Comparison of ENCODE assay signal across 20 cellular contexts in genomic region chr6:147192278-147192911, GRCh38.
"Had no signal": no experiment of that assay in that cellular context is flagged by ENCODE, and none has a peak within 500 bp of the region (broad histone marks: within the 10 kb centered on the region; RNA-seq: fewer than 3 reads in every experiment).

No MANE protein-coding gene starts in this region.

- H3K27me3 ChIP-seq: tibial artery, vagina had no signal

- H3K27ac Mint-ChIP-seq: activated naive CD8-positive, alpha-beta T cell treated with anti-CD3 and anti-CD28 coated beads, Interleukin-2, amount 10 ng/mL, durations not matched to agents 7 days and 5 days; effector memory CD8-positive, alpha-beta T cell; immature natural killer cell; mesothelial cell of epicardium; stimulated activated memory B cell treated with anti-CD40 and anti-IgM and Interleukin-4, amounts not matched to agents 10 μg/mL and 1 μg/mL and 100 μg/mL, for 72 hours had no signal

- H3K4me3 ChIP-seq: lower lobe of right lung, tibial artery, vagina had no signal

- H3K4me1 ChIP-seq: lower lobe of right lung, tibial artery, vagina had no signal

- H3K9me3 ChIP-seq: lower lobe of right lung, tibial artery, vagina had no signal

- H3K27me3 Mint-ChIP-seq: effector memory CD8-positive, alpha-beta T cell; stimulated activated memory B cell treated with anti-CD40 and anti-IgM and Interleukin-4, amounts not matched to agents 10 μg/mL and 1 μg/mL and 100 μg/mL, for 72 hours had no signal

- H3K4me3 Mint-ChIP-seq: activated naive CD8-positive, alpha-beta T cell treated with anti-CD3 and anti-CD28 coated beads, Interleukin-2, amount 10 ng/mL, durations not matched to agents 7 days and 5 days; effector memory CD8-positive, alpha-beta T cell; immature natural killer cell; mesothelial cell of epicardium; neural crest cell; stimulated activated memory B cell treated with anti-CD40 and anti-IgM and Interleukin-4, amounts not matched to agents 10 μg/mL and 1 μg/mL and 100 μg/mL, for 72 hours had no signal

- H3K36me3 ChIP-seq: lower lobe of right lung, tibial artery, vagina had no signal

- H3K27ac ChIP-seq: epithelial cell of prostate, lower lobe of right lung, parathyroid adenoma, tibial artery, vagina had no signal

- H3K36me3 Mint-ChIP-seq: activated naive CD8-positive, alpha-beta T cell treated with anti-CD3 and anti-CD28 coated beads, Interleukin-2, amount 10 ng/mL, durations not matched to agents 7 days and 5 days; immature natural killer cell; mesothelial cell of epicardium; stimulated activated memory B cell treated with anti-CD40 and anti-IgM and Interleukin-4, amounts not matched to agents 10 μg/mL and 1 μg/mL and 100 μg/mL, for 72 hours had no signal

- H3K9me3 Mint-ChIP-seq: activated naive CD8-positive, alpha-beta T cell treated with anti-CD3 and anti-CD28 coated beads, Interleukin-2, amount 10 ng/mL, durations not matched to agents 7 days and 5 days; effector memory CD8-positive, alpha-beta T cell; immature natural killer cell; mesothelial cell of epicardium; neural crest cell; stimulated activated memory B cell treated with anti-CD40 and anti-IgM and Interleukin-4, amounts not matched to agents 10 μg/mL and 1 μg/mL and 100 μg/mL, for 72 hours had no signal

- ATAC-seq: effector memory CD8-positive, alpha-beta T cell; lower lobe of right lung; stimulated activated memory B cell treated with anti-CD40 and anti-IgM and Interleukin-4, amounts not matched to agents 10 μg/mL and 1 μg/mL and 100 μg/mL, for 72 hours had no signal

- DNase-seq: activated CD4-positive, alpha-beta T cell treated with anti-CD3 and anti-CD28 coated beads for 1 hour; activated CD4-positive, alpha-beta T cell treated with anti-CD3 and anti-CD28 coated beads, Interleukin-2, amount 50 U/mL, for 4 hours; activated naive CD4-positive, alpha-beta T cell; activated naive CD8-positive, alpha-beta T cell treated with anti-CD3 and anti-CD28 coated beads, Interleukin-2, amount 10 ng/mL, durations not matched to agents 7 days and 5 days; activated T-cell treated with anti-CD3 and anti-CD28 coated beads for 4 hours; anterior cingulate cortex; dermis blood vessel endothelial cell; effector memory CD8-positive, alpha-beta T cell; head of caudate nucleus; immature natural killer cell; lower lobe of right lung; stimulated activated CD4-positive, alpha-beta T cell treated with anti-CD3 and anti-CD28 coated beads, Interleukin-2, amount 100 ng/mL, for 48 hours; T1000; tibial artery had no signal

- H3K4me1 Mint-ChIP-seq: mesothelial cell of epicardium had no signal
